Comparison of ENCODE assay signal across 23 cellular contexts in the genomic region with DNA sequence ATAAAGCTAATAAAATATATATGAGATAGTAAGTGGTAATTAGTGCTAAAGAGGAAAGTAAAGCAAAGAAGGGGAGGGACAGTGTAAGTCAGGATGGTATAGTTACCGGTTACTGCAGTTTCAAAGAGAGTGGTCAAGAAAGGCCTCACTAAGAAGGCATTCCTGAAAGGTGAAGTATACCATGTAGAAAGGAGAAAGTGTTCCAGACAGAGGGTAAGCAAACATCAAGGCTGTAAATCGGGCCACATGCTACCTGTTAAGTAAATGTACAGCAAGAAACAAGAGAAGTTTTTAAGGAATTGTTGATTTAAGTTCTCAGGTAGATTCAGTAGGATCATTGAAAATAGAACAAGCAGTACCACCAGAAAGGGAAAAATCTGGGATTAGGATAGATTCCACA. TPM values are rescaled to one million over a fixed set of nuclear protein-coding genes. Genes with fewer than 3 reads are reported as not detected.
DNase-seq lines count a peak whose midpoint lies in the region; ATAC-seq, FAIRE-seq and TF ChIP-seq lines count a peak whose summit lies in the region.
"Had no signal": no experiment of that assay in that cellular context is flagged by ENCODE, and none has a peak within 500 bp of the region (broad histone marks: within the 10 kb centered on the region; RNA-seq: fewer than 3 reads in every experiment).

No MANE protein-coding gene starts in this region.

- no peaks in the 10 kb centered on the region for H3K27me3 Mint-ChIP-seq in IgD-negative memory B cell
- H3K27me3 Mint-ChIP-seq: activated CD8-positive, alpha-beta T cell treated with anti-CD3 and anti-CD28 coated beads for 36 hours; dendritic cell treated with granulocyte-macrophage colony-stimulating factor and Interleukin-4, amounts not matched to agents 40 ng/mL and 50 ng/mL, for 4 days; natural killer cell treated with Interleukin-12 subunit alpha and Interleukin-12 subunit beta and Interleukin-15 and Interleukin-18, amount 100 ng/mL, for 72 hours had no signal

- H4K91ac ChIP-seq in mesenchymal stem cell (ENCODE audit: low read length): no peak overlapping the region

- H2BK15ac ChIP-seq in mesenchymal stem cell (ENCODE audit: low read depth, poor library complexity, severe bottlenecking): no peak overlapping the region

- H3K4me2 ChIP-seq in mesenchymal stem cell (ENCODE audit: low read length, poor library complexity, severe bottlenecking): no peak overlapping the region

- FAIRE-seq in bronchial epithelial cell (lab: Jason Lieb, UNC): no peak
- FAIRE-seq: endothelial cell of umbilical vein, H54 had no signal

- H2BK12ac ChIP-seq in mesenchymal stem cell (ENCODE audit: low read length in 2 of 2): no peak overlapping the region

- H3K4me3 Mint-ChIP-seq in IgD-negative memory B cell: peak overlapping the region; percentile 39 to 87 (median 67)
- H3K4me3 Mint-ChIP-seq: activated CD8-positive, alpha-beta T cell treated with anti-CD3 and anti-CD28 coated beads for 36 hours; activated T-cell treated with anti-CD3 and anti-CD28 coated beads, Interleukin-2, amount 50 U/mL, for 4 hours; dendritic cell treated with granulocyte-macrophage colony-stimulating factor and Interleukin-4, amounts not matched to agents 40 ng/mL and 50 ng/mL, for 4 days; natural killer cell treated with Interleukin-12 subunit alpha and Interleukin-12 subunit beta and Interleukin-15 and Interleukin-18, amount 100 ng/mL, for 72 hours; T-helper 1 cell treated with Interleukin-12 subunit alpha and Interleukin-12 subunit beta and Interleukin-4 antibody, amounts not matched to agents 30 μg/mL and 1 μg/mL, for 36 hours had no signal

- peaks cover 16% of the 10 kb centered on the region for H3K79me1 ChIP-seq in mesenchymal stem cell (replicated peaks; ENCODE audit: low read length, poor library complexity, severe bottlenecking)

- H3K27ac ChIP-seq in mesenchymal stem cell (ENCODE audit: low read length, poor library complexity, severe bottlenecking) (peak overlapping the region; percentile 16), upper lobe of left lung (peak overlapping the region; percentile 29 to 69 (median 65))
- H3K27ac ChIP-seq: spleen had no signal

- peak; percentile 25 to 73 for ATAC-seq in upper lobe of left lung (ENCODE audit: low FRiP score in 2 of 2)
- ATAC-seq: activated CD8-positive, alpha-beta T cell treated with anti-CD3 and anti-CD28 coated beads for 36 hours; activated naive CD4-positive, alpha-beta T cell treated with anti-CD3 and anti-CD28 coated beads, Interleukin-2, amount 50 U/mL, for 72 hours; activated T-cell treated with anti-CD3 and anti-CD28 coated beads, Interleukin-2, amount 50 U/mL, for 4 hours; natural killer cell treated with Interleukin-12 subunit alpha and Interleukin-12 subunit beta and Interleukin-15 and Interleukin-18, amount 100 ng/mL, for 72 hours had no signal

- H3K27ac Mint-ChIP-seq in IgD-negative memory B cell: peak overlapping the region; percentile 22 to 31 (median 26)
- H3K27ac Mint-ChIP-seq: activated CD8-positive, alpha-beta T cell treated with anti-CD3 and anti-CD28 coated beads for 36 hours; activated naive CD4-positive, alpha-beta T cell treated with anti-CD3 and anti-CD28 coated beads, Interleukin-2, amount 50 U/mL, for 72 hours; dendritic cell treated with granulocyte-macrophage colony-stimulating factor and Interleukin-4, amounts not matched to agents 40 ng/mL and 50 ng/mL, for 4 days; natural killer cell treated with Interleukin-12 subunit alpha and Interleukin-12 subunit beta and Interleukin-15 and Interleukin-18, amount 100 ng/mL, for 72 hours; T-helper 1 cell treated with Interleukin-12 subunit alpha and Interleukin-12 subunit beta and Interleukin-4 antibody, amounts not matched to agents 30 μg/mL and 1 μg/mL, for 36 hours had no signal

- H3K4me3 ChIP-seq in bronchial epithelial cell (ENCODE audit: low read depth, low read length): no peak overlapping the region
- H3K4me3 ChIP-seq in mesenchymal stem cell (ENCODE audit: insufficient read depth in 1 of 2, low read depth in 1 of 2, low read length in 2 of 2): no peak overlapping the region
- no peak overlapping the region for H3K4me3 ChIP-seq in upper lobe of left lung
- H3K4me3 ChIP-seq: spleen had no signal

- H3K4ac ChIP-seq in mesenchymal stem cell (ENCODE audit: low read depth in 1 of 2, low read length in 2 of 2): no peak overlapping the region

- no peak overlapping the region for H2AK5ac ChIP-seq in mesenchymal stem cell (ENCODE audit: low read length, severe bottlenecking)

- no peaks in the 10 kb centered on the region for H3K9me3 Mint-ChIP-seq in IgD-negative memory B cell
- H3K9me3 Mint-ChIP-seq: activated CD8-positive, alpha-beta T cell treated with anti-CD3 and anti-CD28 coated beads for 36 hours; activated naive CD4-positive, alpha-beta T cell treated with anti-CD3 and anti-CD28 coated beads, Interleukin-2, amount 50 U/mL, for 72 hours; activated T-cell treated with anti-CD3 and anti-CD28 coated beads, Interleukin-2, amount 50 U/mL, for 4 hours; dendritic cell treated with granulocyte-macrophage colony-stimulating factor and Interleukin-4, amounts not matched to agents 40 ng/mL and 50 ng/mL, for 4 days; natural killer cell treated with Interleukin-12 subunit alpha and Interleukin-12 subunit beta and Interleukin-15 and Interleukin-18, amount 100 ng/mL, for 72 hours; T-helper 1 cell treated with Interleukin-12 subunit alpha and Interleukin-12 subunit beta and Interleukin-4 antibody, amounts not matched to agents 30 μg/mL and 1 μg/mL, for 36 hours had no signal

- peak in 1 of 4 donors; percentile 79 for TF ChIP-seq EP300 in upper lobe of left lung (IDR thresholded peaks at IDR 0.05)

- H3K4me1 ChIP-seq in mesenchymal stem cell (ENCODE audit: control insufficient read depth, insufficient read depth, low read depth, low read length) (no peaks in the 10 kb centered on the region), upper lobe of left lung (peaks cover 36 to 57% (median 46%) of the 10 kb centered on the region in 4 donors)

- H3K9ac ChIP-seq in mesenchymal stem cell (ENCODE audit: low read length): no peak overlapping the region

- DNase-seq in bronchial epithelial cell (ENCODE audit: low read depth) (peak; percentile 20), mesenchymal stem cell (no peak), upper lobe of left lung (peak in 1 of 2 donors; percentile 54), NCI-H1417 (lab: John Stamatoyannopoulos, UW) (no peak), SKM-1 treated with dmso at 0.1 percent for 144 hours (lab: John Stamatoyannopoulos, UW; ENCODE audit: unreplicated experiment) (no peak), NCI-H82 (lab: John Stamatoyannopoulos, UW) (no peak)
- DNase-seq: activated CD8-positive, alpha-beta T cell treated with anti-CD3 and anti-CD28 coated beads for 36 hours; activated T-cell treated with anti-CD3 and anti-CD28 coated beads, Interleukin-2, amount 50 U/mL, for 4 hours; C1 segment of cervical spinal cord; foreskin fibroblast; IMR-90; NCI-H2029 treated with DMSO at 0.1 percent for 48 hours; NCI-H510A treated with DMSO at 0.1 percent for 48 hours; SHP77 treated with DMSO at 0.1 percent for 48 hours; spleen; stimulated activated CD8-positive, alpha-beta memory T cell treated with anti-CD3 and anti-CD28 coated beads, Interleukin-4, amount 100 ng/mL, for 48 hours had no signal

- H3K23ac ChIP-seq in mesenchymal stem cell (ENCODE audit: low read length in 2 of 2): no peak overlapping the region

- TF ChIP-seq CTCF in bronchial epithelial cell (IDR thresholded peaks at IDR 0.05; ENCODE audit: insufficient read depth, low read length, severe bottlenecking) (no peak), upper lobe of left lung (IDR thresholded peaks at IDR 0.05) (no peak)

- H3K4me1 Mint-ChIP-seq in IgD-negative memory B cell: peaks cover 8 to 32% (median 28%) of the 10 kb centered on the region in 3 donors

- no peak overlapping the region for H3K18ac ChIP-seq in mesenchymal stem cell (ENCODE audit: low read depth in 1 of 2, low read length in 2 of 2)

- H3K14ac ChIP-seq in mesenchymal stem cell (ENCODE audit: low read length in 2 of 2): no peak overlapping the region

- no peaks in the 10 kb centered on the region for H3K36me3 ChIP-seq in bronchial epithelial cell (ENCODE audit: control insufficient read depth, insufficient read depth, low read length)
- H3K36me3 ChIP-seq in mesenchymal stem cell (ENCODE audit: control insufficient read depth in 1 of 2, insufficient read depth in 2 of 2, low read depth in 1 of 2, low read length in 2 of 2): peaks cover 0 to 14% of the 10 kb centered on the region in 2 experiments
- no peaks in the 10 kb centered on the region for H3K36me3 ChIP-seq in upper lobe of left lung

- H3K9me3 ChIP-seq in mesenchymal stem cell (ENCODE audit: control insufficient read depth, low read length) (no peaks in the 10 kb centered on the region), upper lobe of left lung (no peaks in the 10 kb centered on the region)

- no peak for TF ChIP-seq POLR2A in upper lobe of left lung (IDR thresholded peaks at IDR 0.05)

- 97% methylated on average over 2 of the region's 2 CpGs for WGBS in mesenchymal stem cell
- WGBS in upper lobe of left lung, 2 donors: 73 to 79% methylated on average over 2 of the region's 2 CpGs

- no peak overlapping the region for H4K8ac ChIP-seq in mesenchymal stem cell (ENCODE audit: low read length)

- H2BK5ac ChIP-seq in mesenchymal stem cell (ENCODE audit: low read depth, low read length, poor library complexity, severe bottlenecking): no peak overlapping the region

- H2BK120ac ChIP-seq in mesenchymal stem cell (ENCODE audit: low read depth, low read length): no peak overlapping the region

- peaks cover 1% of the 10 kb centered on the region for H3K36me3 Mint-ChIP-seq in IgD-negative memory B cell
- H3K36me3 Mint-ChIP-seq: natural killer cell treated with Interleukin-12 subunit alpha and Interleukin-12 subunit beta and Interleukin-15 and Interleukin-18, amount 100 ng/mL, for 72 hours had no signal

- H2AFZ ChIP-seq in mesenchymal stem cell (ENCODE audit: low read depth, low read length): no peak overlapping the region

- H3K27me3 ChIP-seq in bronchial epithelial cell (ENCODE audit: control insufficient read depth, insufficient read depth, low read length) (no peaks in the 10 kb centered on the region), mesenchymal stem cell (ENCODE audit: control insufficient read depth in 1 of 2, insufficient read depth in 1 of 2, low read length in 2 of 2) (no peaks in the 10 kb centered on the region), upper lobe of left lung (no peaks in the 10 kb centered on the region)
- H3K27me3 ChIP-seq: spleen had no signal

RNA-seq across cellular contexts. Expression of a gene that starts 9.7 kb away (rescaled TPM):
- 17.5 TPM for polyA plus RNA-seq in IgD-negative memory B cell
- total RNA-seq in bronchial epithelial cell: 54.8 and 64.3 TPM in 2 replicates
- polyA plus RNA-seq in mesenchymal stem cell (2013, experiment 1 of 2): 29.9 TPM
- 29.7 TPM for polyA plus RNA-seq in mesenchymal stem cell (2013, experiment 2 of 2)
- total RNA-seq in upper lobe of left lung: 100 to 1,000 TPM in 1 of 6 donors, 10 to 100 TPM in 5; 40.4 to 103 (median 54.5) TPM
